11 cellular contexts compared by ENCODE assay signal in the genomic region with DNA sequence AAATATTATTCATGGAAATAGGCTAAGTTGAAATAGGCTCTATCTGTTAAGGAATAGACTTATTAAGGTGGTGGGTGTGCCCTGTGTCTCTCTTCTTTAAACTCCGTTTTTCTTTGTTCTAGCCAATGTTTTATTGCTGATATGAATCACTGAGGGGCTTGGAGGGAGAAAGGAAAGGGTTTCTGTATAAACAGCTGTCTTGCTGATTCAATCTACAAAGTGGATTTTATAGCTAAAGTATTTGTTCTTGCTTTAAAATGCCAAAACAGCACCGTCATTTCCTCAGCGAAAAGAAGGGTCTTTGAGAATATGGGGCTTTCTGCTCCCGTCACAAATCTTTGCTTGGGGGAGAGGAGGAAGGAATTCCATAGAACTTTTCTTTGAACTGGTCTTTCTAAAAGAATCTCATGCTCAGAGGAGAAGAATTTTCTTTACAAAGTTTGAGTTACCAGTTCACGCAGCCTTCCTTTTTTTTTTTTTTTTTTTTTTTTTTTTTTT. TPM values are rescaled to one million over a fixed set of nuclear protein-coding genes. Genes with fewer than 3 reads are reported as not detected.
A peak's percentile ranks its signal among the peaks of the same experiment; 100 is the strongest.
DNase-seq lines count a peak whose midpoint lies in the region; ATAC-seq and TF ChIP-seq lines count a peak whose summit lies in the region.
"Had no signal": no experiment of that assay in that cellular context is flagged by ENCODE, and none has a peak within 500 bp of the region (broad histone marks: within the 10 kb centered on the region; RNA-seq: fewer than 3 reads in every experiment).

No MANE protein-coding gene starts in this region.

- peaks cover 57% of the 10 kb centered on the region for H3K4me1 Mint-ChIP-seq in neural progenitor cell

- no peak overlapping the region for H3K27ac ChIP-seq in neural progenitor cell
- no peak overlapping the region for H3K27ac ChIP-seq in ascending aorta
- H3K27ac ChIP-seq: 22Rv1 had no signal

- H3K4me2 ChIP-seq in neural progenitor cell, result no peak overlapping the region

- H3K27me3 ChIP-seq in neural progenitor cell (no peaks in the 10 kb centered on the region), ascending aorta (no peaks in the 10 kb centered on the region)

- peaks cover 32% of the 10 kb centered on the region for H3K9me3 Mint-ChIP-seq in neural progenitor cell

- no peak overlapping the region for H3K9ac ChIP-seq in neural progenitor cell

- DNase-seq in DMS153 treated with DMSO at 0.1 percent for 48 hours (lab: John Stamatoyannopoulos, UW; ENCODE audit: unreplicated experiment) (peak; percentile 52), DMS153 (lab: John Stamatoyannopoulos, UW) (no peak), M059J (ENCODE audit: low read depth) (peak; percentile 69), amniotic epithelial cell (ENCODE audit: low read depth) (peak; percentile 43), neural progenitor cell (ENCODE audit: low spot score) (no peak), ascending aorta (ENCODE audit: low spot score in 2 of 2) (no peak)
- no peak for DNase-seq in activated effector memory CD4-positive, alpha-beta T cell treated with Interleukin-2 at 50 U/mL for 16 hours
- DNase-seq: activated CD8-positive, alpha-beta memory T cell treated with anti-CD3 and anti-CD28 coated beads, Interleukin-2, amount 50 U/mL, for 48 hours; GOT3 had no signal

- intact Hi-C loops in ascending aorta (cut with DNase I), result no loop called here

- H3F3A ChIP-seq in neural progenitor cell (ENCODE audit: low read depth), result no peaks in the 10 kb centered on the region

- TF ChIP-seq CTCF in neural progenitor cell (IDR thresholded peaks at IDR 0.05) (no peak), ascending aorta (IDR thresholded peaks at IDR 0.05) (no peak)

- H3K79me2 ChIP-seq in neural progenitor cell (ENCODE audit: low read depth), result peaks cover 97% of the 10 kb centered on the region

- ATAC-seq in HG02571 (IDR thresholded peaks at IDR 0.05; ENCODE audit: unreplicated experiment), result no peak

- H3K4me3 ChIP-seq in neural progenitor cell, result no peak overlapping the region
- no peak overlapping the region for H3K4me3 ChIP-seq in ascending aorta

- peaks cover 45% of the 10 kb centered on the region for H4K20me1 ChIP-seq in neural progenitor cell (ENCODE audit: low read depth)

- no peak overlapping the region for H2AFZ ChIP-seq in neural progenitor cell (replicated peaks)

- H3K9me3 ChIP-seq in neural progenitor cell (ENCODE audit: low read depth) (peaks cover 15% of the 10 kb centered on the region), ascending aorta (no peaks in the 10 kb centered on the region)

- peak overlapping the region; percentile 44 for H3K4me3 Mint-ChIP-seq in neural progenitor cell

- H3K27me3 Mint-ChIP-seq in neural progenitor cell (ENCODE audit: insufficient read depth, low read depth), result peaks cover 2% of the 10 kb centered on the region

- peaks cover 28% of the 10 kb centered on the region for H3K36me3 ChIP-seq in neural progenitor cell
- H3K36me3 ChIP-seq in ascending aorta, result peaks cover 4 to 12% of the 10 kb centered on the region in 2 donors

- H3K36me3 Mint-ChIP-seq in neural progenitor cell, result peaks cover 63% of the 10 kb centered on the region

- H3K4me1 ChIP-seq in neural progenitor cell (peaks cover 24% of the 10 kb centered on the region), ascending aorta (peaks cover 0 to 3% of the 10 kb centered on the region in 2 donors)

- peak overlapping the region; percentile 89 for H3K27ac Mint-ChIP-seq in neural progenitor cell

RNA-seq across cellular contexts. Expression of a gene that starts 39.3 kb away (rescaled TPM):
- total RNA-seq in M059J (2014; rRNA removed; shearing (Covaris generic)), result 16.1 and 28.6 TPM in 2 replicates
- total RNA-seq in neural progenitor cell (ENCODE audit: low replicate concordance) (92.7 and 96.9 TPM in 2 replicates), ascending aorta (11.7 TPM)

Comparison
In these comparisons a context has a peak if more than half of its experiments do, and no peak if none do; other contexts are left out.
1. DNase-seq: peak in DMS153 treated with DMSO at 0.1 percent for 48 hours (single experiment), M059J (single experiment) and amniotic epithelial cell (single experiment); none in DMS153 (single experiment), neural progenitor cell (single experiment), activated effector memory CD4-positive, alpha-beta T cell treated with Interleukin-2 at 50 U/mL for 16 hours (single experiment) and ascending aorta (0 of 2).